ENCODE assay signal across 1 cellular context in genomic region chr5:83724001-83724400, GRCh38.
A peak's percentile ranks its signal among the peaks of the same experiment; 100 is the strongest.
TF ChIP-seq lines count a peak whose summit lies in the region.

No MANE protein-coding gene starts in this region.

TF ChIP-seq in HepG2, 621 proteins besides CTCF, POLR2A, EP300 and RAD21 (continued from another document and continues in another):
- TF ChIP-seq, protein P1, sequence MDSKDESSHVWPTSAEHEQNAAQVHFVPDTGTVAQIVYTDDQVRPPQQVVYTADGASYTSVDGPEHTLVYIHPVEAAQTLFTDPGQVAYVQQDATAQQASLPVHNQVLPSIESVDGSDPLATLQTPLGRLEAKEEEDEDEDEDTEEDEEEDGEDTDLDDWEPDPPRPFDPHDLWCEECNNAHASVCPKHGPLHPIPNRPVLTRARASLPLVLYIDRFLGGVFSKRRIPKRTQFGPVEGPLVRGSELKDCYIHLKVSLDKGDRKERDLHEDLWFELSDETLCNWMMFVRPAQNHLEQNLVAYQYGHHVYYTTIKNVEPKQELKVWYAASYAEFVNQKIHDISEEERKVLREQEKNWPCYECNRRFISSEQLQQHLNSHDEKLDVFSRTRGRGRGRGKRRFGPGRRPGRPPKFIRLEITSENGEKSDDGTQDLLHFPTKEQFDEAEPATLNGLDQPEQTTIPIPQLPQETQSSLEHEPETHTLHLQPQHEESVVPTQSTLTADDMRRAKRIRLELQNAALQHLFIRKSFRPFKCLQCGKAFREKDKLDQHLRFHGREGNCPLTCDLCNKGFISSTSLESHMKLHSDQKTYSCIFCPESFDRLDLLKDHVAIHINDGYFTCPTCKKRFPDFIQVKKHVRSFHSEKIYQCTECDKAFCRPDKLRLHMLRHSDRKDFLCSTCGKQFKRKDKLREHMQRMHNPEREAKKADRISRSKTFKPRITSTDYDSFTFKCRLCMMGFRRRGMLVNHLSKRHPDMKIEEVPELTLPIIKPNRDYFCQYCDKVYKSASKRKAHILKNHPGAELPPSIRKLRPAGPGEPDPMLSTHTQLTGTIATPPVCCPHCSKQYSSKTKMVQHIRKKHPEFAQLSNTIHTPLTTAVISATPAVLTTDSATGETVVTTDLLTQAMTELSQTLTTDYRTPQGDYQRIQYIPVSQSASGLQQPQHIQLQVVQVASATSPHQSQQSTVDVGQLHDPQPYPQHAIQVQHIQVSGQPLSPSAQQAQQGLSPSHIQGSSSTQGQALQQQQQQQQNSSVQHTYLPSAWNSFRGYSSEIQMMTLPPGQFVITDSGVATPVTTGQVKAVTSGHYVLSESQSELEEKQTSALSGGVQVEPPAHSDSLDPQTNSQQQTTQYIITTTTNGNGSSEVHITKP (CRISPR knock-in tag; IDR thresholded peaks at IDR 0.05; ENCODE audit: low read depth), result no peak
- TF ChIP-seq PRDM4 (CRISPR knock-in tag; IDR thresholded peaks at IDR 0.05; ENCODE audit: borderline replicate concordance), result no peak
- no peak for TF ChIP-seq ZNF263 (CRISPR knock-in tag; IDR thresholded peaks at IDR 0.05)
- TF ChIP-seq SUZ12 (IDR thresholded peaks at IDR 0.05; ENCODE audit: low read depth, low read length), result no peak
- TF ChIP-seq KLF9 (CRISPR knock-in tag; IDR thresholded peaks at IDR 0.05; ENCODE audit: low read depth), result no peak
- TF ChIP-seq, protein P2, sequence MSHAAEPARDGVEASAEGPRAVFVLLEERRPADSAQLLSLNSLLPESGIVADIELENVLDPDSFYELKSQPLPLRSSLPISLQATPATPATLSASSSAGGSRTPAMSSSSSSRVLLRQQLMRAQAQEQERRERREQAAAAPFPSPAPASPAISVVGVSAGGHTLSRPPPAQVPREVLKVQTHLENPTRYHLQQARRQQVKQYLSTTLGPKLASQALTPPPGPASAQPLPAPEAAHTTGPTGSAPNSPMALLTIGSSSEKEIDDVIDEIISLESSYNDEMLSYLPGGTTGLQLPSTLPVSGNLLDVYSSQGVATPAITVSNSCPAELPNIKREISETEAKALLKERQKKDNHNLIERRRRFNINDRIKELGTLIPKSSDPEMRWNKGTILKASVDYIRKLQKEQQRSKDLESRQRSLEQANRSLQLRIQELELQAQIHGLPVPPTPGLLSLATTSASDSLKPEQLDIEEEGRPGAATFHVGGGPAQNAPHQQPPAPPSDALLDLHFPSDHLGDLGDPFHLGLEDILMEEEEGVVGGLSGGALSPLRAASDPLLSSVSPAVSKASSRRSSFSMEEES (CRISPR knock-in tag; IDR thresholded peaks at IDR 0.05), result no peak
- TF ChIP-seq HNRNPLL (IDR thresholded peaks at IDR 0.05; ENCODE audit: low read depth, low read length, poor library complexity, severe bottlenecking), result no peak
- TF ChIP-seq MBNL3 (CRISPR knock-in tag; conservative IDR thresholded peaks at IDR 0.05), result no peak
- TF ChIP-seq, protein P3, sequence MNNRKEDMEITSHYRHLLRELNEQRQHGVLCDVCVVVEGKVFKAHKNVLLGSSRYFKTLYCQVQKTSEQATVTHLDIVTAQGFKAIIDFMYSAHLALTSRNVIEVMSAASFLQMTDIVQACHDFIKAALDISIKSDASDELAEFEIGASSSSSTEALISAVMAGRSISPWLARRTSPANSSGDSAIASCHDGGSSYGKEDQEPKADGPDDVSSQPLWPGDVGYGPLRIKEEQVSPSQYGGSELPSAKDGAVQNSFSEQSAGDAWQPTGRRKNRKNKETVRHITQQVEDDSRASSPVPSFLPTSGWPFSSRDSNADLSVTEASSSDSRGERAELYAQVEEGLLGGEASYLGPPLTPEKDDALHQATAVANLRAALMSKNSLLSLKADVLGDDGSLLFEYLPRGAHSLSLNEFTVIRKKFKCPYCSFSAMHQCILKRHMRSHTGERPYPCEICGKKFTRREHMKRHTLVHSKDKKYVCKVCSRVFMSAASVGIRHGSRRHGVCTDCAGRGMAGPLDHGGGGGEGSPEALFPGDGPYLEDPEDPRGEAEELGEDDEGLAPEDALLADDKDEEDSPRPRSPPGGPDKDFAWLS (CRISPR knock-in tag; IDR thresholded peaks at IDR 0.05; ENCODE audit: borderline replicate concordance), result no peak
- TF ChIP-seq, protein P4, sequence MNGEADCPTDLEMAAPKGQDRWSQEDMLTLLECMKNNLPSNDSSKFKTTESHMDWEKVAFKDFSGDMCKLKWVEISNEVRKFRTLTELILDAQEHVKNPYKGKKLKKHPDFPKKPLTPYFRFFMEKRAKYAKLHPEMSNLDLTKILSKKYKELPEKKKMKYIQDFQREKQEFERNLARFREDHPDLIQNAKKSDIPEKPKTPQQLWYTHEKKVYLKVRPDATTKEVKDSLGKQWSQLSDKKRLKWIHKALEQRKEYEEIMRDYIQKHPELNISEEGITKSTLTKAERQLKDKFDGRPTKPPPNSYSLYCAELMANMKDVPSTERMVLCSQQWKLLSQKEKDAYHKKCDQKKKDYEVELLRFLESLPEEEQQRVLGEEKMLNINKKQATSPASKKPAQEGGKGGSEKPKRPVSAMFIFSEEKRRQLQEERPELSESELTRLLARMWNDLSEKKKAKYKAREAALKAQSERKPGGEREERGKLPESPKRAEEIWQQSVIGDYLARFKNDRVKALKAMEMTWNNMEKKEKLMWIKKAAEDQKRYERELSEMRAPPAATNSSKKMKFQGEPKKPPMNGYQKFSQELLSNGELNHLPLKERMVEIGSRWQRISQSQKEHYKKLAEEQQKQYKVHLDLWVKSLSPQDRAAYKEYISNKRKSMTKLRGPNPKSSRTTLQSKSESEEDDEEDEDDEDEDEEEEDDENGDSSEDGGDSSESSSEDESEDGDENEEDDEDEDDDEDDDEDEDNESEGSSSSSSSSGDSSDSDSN (CRISPR knock-in tag; IDR thresholded peaks at IDR 0.05), result no peak
- TF ChIP-seq, protein P5, sequence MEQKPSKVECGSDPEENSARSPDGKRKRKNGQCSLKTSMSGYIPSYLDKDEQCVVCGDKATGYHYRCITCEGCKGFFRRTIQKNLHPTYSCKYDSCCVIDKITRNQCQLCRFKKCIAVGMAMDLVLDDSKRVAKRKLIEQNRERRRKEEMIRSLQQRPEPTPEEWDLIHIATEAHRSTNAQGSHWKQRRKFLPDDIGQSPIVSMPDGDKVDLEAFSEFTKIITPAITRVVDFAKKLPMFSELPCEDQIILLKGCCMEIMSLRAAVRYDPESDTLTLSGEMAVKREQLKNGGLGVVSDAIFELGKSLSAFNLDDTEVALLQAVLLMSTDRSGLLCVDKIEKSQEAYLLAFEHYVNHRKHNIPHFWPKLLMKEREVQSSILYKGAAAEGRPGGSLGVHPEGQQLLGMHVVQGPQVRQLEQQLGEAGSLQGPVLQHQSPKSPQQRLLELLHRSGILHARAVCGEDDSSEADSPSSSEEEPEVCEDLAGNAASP (CRISPR knock-in tag; IDR thresholded peaks at IDR 0.05; ENCODE audit: borderline replicate concordance), result no peak
- TF ChIP-seq FOXC1 (CRISPR knock-in tag; IDR thresholded peaks at IDR 0.05; ENCODE audit: borderline replicate concordance), result no peak
- no peak for TF ChIP-seq ZNF543 (CRISPR knock-in tag; IDR thresholded peaks at IDR 0.05)
- no peak for TF ChIP-seq TCF12 (IDR thresholded peaks at IDR 0.05)
- no peak for TF ChIP-seq TCF12 (CRISPR knock-in tag; IDR thresholded peaks at IDR 0.05)
- TF ChIP-seq ZNF234 (CRISPR knock-in tag; conservative IDR thresholded peaks at IDR 0.05), result no peak
- TF ChIP-seq ZNF407 (CRISPR knock-in tag; IDR thresholded peaks at IDR 0.05; ENCODE audit: not compliant biosample characterization), result no peak
- TF ChIP-seq, protein P6, sequence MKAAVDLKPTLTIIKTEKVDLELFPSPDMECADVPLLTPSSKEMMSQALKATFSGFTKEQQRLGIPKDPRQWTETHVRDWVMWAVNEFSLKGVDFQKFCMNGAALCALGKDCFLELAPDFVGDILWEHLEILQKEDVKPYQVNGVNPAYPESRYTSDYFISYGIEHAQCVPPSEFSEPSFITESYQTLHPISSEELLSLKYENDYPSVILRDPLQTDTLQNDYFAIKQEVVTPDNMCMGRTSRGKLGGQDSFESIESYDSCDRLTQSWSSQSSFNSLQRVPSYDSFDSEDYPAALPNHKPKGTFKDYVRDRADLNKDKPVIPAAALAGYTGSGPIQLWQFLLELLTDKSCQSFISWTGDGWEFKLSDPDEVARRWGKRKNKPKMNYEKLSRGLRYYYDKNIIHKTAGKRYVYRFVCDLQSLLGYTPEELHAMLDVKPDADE (CRISPR knock-in tag; IDR thresholded peaks at IDR 0.05), result no peak
- peak; percentile 73 for TF ChIP-seq FOXA3 (CRISPR knock-in tag; IDR thresholded peaks at IDR 0.05)
- TF ChIP-seq NFATC3 (CRISPR knock-in tag; IDR thresholded peaks at IDR 0.05), result no peak
- no peak for TF ChIP-seq BHLHE40 (IDR thresholded peaks at IDR 0.05; ENCODE audit: low read length)
- TF ChIP-seq, protein P7, sequence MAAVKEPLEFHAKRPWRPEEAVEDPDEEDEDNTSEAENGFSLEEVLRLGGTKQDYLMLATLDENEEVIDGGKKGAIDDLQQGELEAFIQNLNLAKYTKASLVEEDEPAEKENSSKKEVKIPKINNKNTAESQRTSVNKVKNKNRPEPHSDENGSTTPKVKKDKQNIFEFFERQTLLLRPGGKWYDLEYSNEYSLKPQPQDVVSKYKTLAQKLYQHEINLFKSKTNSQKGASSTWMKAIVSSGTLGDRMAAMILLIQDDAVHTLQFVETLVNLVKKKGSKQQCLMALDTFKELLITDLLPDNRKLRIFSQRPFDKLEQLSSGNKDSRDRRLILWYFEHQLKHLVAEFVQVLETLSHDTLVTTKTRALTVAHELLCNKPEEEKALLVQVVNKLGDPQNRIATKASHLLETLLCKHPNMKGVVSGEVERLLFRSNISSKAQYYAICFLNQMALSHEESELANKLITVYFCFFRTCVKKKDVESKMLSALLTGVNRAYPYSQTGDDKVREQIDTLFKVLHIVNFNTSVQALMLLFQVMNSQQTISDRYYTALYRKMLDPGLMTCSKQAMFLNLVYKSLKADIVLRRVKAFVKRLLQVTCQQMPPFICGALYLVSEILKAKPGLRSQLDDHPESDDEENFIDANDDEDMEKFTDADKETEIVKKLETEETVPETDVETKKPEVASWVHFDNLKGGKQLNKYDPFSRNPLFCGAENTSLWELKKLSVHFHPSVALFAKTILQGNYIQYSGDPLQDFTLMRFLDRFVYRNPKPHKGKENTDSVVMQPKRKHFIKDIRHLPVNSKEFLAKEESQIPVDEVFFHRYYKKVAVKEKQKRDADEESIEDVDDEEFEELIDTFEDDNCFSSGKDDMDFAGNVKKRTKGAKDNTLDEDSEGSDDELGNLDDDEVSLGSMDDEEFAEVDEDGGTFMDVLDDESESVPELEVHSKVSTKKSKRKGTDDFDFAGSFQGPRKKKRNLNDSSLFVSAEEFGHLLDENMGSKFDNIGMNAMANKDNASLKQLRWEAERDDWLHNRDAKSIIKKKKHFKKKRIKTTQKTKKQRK (IDR thresholded peaks at IDR 0.05; ENCODE audit: low read length), result no peak
- TF ChIP-seq MIXL1 (CRISPR knock-in tag; IDR thresholded peaks at IDR 0.05), result 0 out of 2 replicates have a peak, but pooled peaks have one; percentile 41
- TF ChIP-seq PHF20 (CRISPR knock-in tag; IDR thresholded peaks at IDR 0.05), result no peak
- no peak for TF ChIP-seq NR3C1 (CRISPR knock-in tag; IDR thresholded peaks at IDR 0.05)
- TF ChIP-seq TBP (CRISPR knock-in tag; IDR thresholded peaks at IDR 0.05), result no peak
